ENCODE assay signal across 8 cellular contexts in genomic region chr7:120272261-120272895, GRCh38. TPM values are rescaled to one million over a fixed set of nuclear protein-coding genes. Genes with fewer than 3 reads are reported as not detected.
DNase-seq lines count a peak whose midpoint lies in the region; ATAC-seq and TF ChIP-seq lines count a peak whose summit lies in the region.

No MANE protein-coding gene starts in this region.

- H3K4me1 ChIP-seq in Loucy (ENCODE audit: insufficient read depth, low read length, poor library complexity, severe bottlenecking) (no peaks in the 10 kb centered on the region), mucosa of stomach (ENCODE audit: control insufficient read depth, insufficient read depth, low read length) (no peaks in the 10 kb centered on the region)

- H3K79me2 ChIP-seq in Loucy (ENCODE audit: insufficient read depth, low read length): no peaks in the 10 kb centered on the region

- no peak for DNase-seq in activated T-cell treated with anti-CD3 and anti-CD28 coated beads, Interleukin-2, amount 50 U/mL, for 72 hours
- DNase-seq in activated T-cell treated with anti-CD3 and anti-CD28 coated beads, Interleukin-2, amount 50 U/mL, for 24 hours: no peak
- DNase-seq in HCEC 1CT (peak; percentile 30), RWPE1 (ENCODE audit: low spot score) (peak; percentile 56), epithelial cell of prostate (ENCODE audit: low read depth, low spot score) (peak; percentile 0)

- H3K4me3 ChIP-seq in Loucy (ENCODE audit: low read length, poor library complexity, severe bottlenecking) (no peak overlapping the region), mucosa of stomach (ENCODE audit: low read length) (no peak overlapping the region)

- H3F3A ChIP-seq in Loucy (ENCODE audit: low read depth): no peaks in the 10 kb centered on the region

- CTCF ChIA-PET in RWPE1 (lab: Yijun Ruan, JAX): interaction anchor here (0.6 to 1.4 kb wide), 3 partner anchors 15 to 1999 kb away, joined by 4 to 5 read pairs (median 4); no protein-coding TSS in a partner anchor

- POLR2A ChIA-PET in RWPE1 (lab: Yijun Ruan, JAX; ENCODE audit: low non-redundant PET): no interaction called here

- TF ChIP-seq CTCF in Loucy (conservative IDR thresholded peaks at IDR 0.05; ENCODE audit: low read length) (peak; percentile 63), RWPE1 (conservative IDR thresholded peaks at IDR 0.05; ENCODE audit: low read depth) (peak; percentile 81)

- no peak overlapping the region for H3K4me2 ChIP-seq in Loucy (ENCODE audit: low read depth, low read length, poor library complexity, severe bottlenecking)

- H3K27ac Mint-ChIP-seq in activated T-cell treated with anti-CD3 and anti-CD28 coated beads, Interleukin-2, amount 50 U/mL, for 72 hours: no peak overlapping the region
- no peak overlapping the region for H3K27ac Mint-ChIP-seq in activated T-cell treated with anti-CD3 and anti-CD28 coated beads, Interleukin-2, amount 50 U/mL, for 24 hours

- H3K9ac ChIP-seq in Loucy (ENCODE audit: low read depth, low read length, poor library complexity, severe bottlenecking): no peak overlapping the region
- peak overlapping the region; percentile 20 for H3K9ac ChIP-seq in mucosa of stomach (ENCODE audit: low read length)

- peaks cover 0 to 5% of the 10 kb centered on the region in 2 donors for H3K9me3 Mint-ChIP-seq in activated T-cell treated with anti-CD3 and anti-CD28 coated beads, Interleukin-2, amount 50 U/mL, for 72 hours
- peaks cover 2% of the 10 kb centered on the region for H3K9me3 Mint-ChIP-seq in activated T-cell treated with anti-CD3 and anti-CD28 coated beads, Interleukin-2, amount 50 U/mL, for 24 hours

- no peak overlapping the region for H3K27ac ChIP-seq in RWPE1
- no peak overlapping the region for H3K27ac ChIP-seq in epithelial cell of prostate

- H3K36me3 ChIP-seq in Loucy (ENCODE audit: insufficient read depth, low read length) (no peaks in the 10 kb centered on the region), mucosa of stomach (ENCODE audit: control insufficient read depth, insufficient read depth, low read length) (no peaks in the 10 kb centered on the region)

- H3K36me3 Mint-ChIP-seq in activated T-cell treated with anti-CD3 and anti-CD28 coated beads, Interleukin-2, amount 50 U/mL, for 72 hours (ENCODE audit: insufficient read depth in 2 of 2): peaks cover 0 to 3% of the 10 kb centered on the region in 2 donors
- H3K36me3 Mint-ChIP-seq in activated T-cell treated with anti-CD3 and anti-CD28 coated beads, Interleukin-2, amount 50 U/mL, for 24 hours (ENCODE audit: low read depth): no peaks in the 10 kb centered on the region

- peaks cover 40% of the 10 kb centered on the region for H3K27me3 Mint-ChIP-seq in activated T-cell treated with anti-CD3 and anti-CD28 coated beads, Interleukin-2, amount 50 U/mL, for 72 hours (ENCODE audit: low read depth)
- peaks cover 38% of the 10 kb centered on the region for H3K27me3 Mint-ChIP-seq in activated T-cell treated with anti-CD3 and anti-CD28 coated beads, Interleukin-2, amount 50 U/mL, for 24 hours

- no peaks in the 10 kb centered on the region for H3K27me3 ChIP-seq in Loucy (ENCODE audit: insufficient read depth, low read length, poor library complexity, severe bottlenecking)
- peaks cover 16% of the 10 kb centered on the region for H3K27me3 ChIP-seq in mucosa of stomach (ENCODE audit: control insufficient read depth, insufficient read depth, low read length)

- ATAC-seq in activated T-cell treated with anti-CD3 and anti-CD28 coated beads, Interleukin-2, amount 50 U/mL, for 72 hours (replicated peaks in 1 of 2): no peak
- no peak for ATAC-seq in GM19455 (IDR thresholded peaks at IDR 0.05; ENCODE audit: unreplicated experiment)

- peak overlapping the region; percentile 55 to 68 for H3K4me3 Mint-ChIP-seq in activated T-cell treated with anti-CD3 and anti-CD28 coated beads, Interleukin-2, amount 50 U/mL, for 72 hours
- H3K4me3 Mint-ChIP-seq in activated T-cell treated with anti-CD3 and anti-CD28 coated beads, Interleukin-2, amount 50 U/mL, for 24 hours: no peak overlapping the region

- no peaks in the 10 kb centered on the region for H3K9me3 ChIP-seq in Loucy (ENCODE audit: insufficient read depth, low read depth, low read length)
- no peaks in the 10 kb centered on the region for H3K9me3 ChIP-seq in mucosa of stomach (ENCODE audit: control insufficient read depth, low read length)

- H3K9me2 ChIP-seq in Loucy (replicated peaks; ENCODE audit: low read depth, low read length): no peaks in the 10 kb centered on the region

- H4K20me1 ChIP-seq in Loucy (ENCODE audit: insufficient read depth, low read length, poor library complexity, severe bottlenecking): no peaks in the 10 kb centered on the region

- H2AFZ ChIP-seq in Loucy (ENCODE audit: low read length): no peak overlapping the region

- peaks cover 3% of the 10 kb centered on the region for H3K4me1 Mint-ChIP-seq in activated T-cell treated with anti-CD3 and anti-CD28 coated beads, Interleukin-2, amount 50 U/mL, for 72 hours (ENCODE audit: low read depth)
- peaks cover 8% of the 10 kb centered on the region for H3K4me1 Mint-ChIP-seq in activated T-cell treated with anti-CD3 and anti-CD28 coated beads, Interleukin-2, amount 50 U/mL, for 24 hours (ENCODE audit: low read depth)

RNA-seq across cellular contexts. Expression of gene KCND2, which starts 0.6 kb away (rescaled TPM):
- not detected for total RNA-seq in activated T-cell treated with anti-CD3 and anti-CD28 coated beads, Interleukin-2, amount 50 U/mL, for 72 hours

Comparison
In these comparisons a context has a peak if more than half of its experiments do, and no peak if none do; other contexts are left out.
1. DNase-seq: peak in HCEC 1CT (single experiment), RWPE1 (single experiment) and epithelial cell of prostate (single experiment); none in activated T-cell treated with anti-CD3 and anti-CD28 coated beads, Interleukin-2, amount 50 U/mL, for 72 hours (0 of 2) and activated T-cell treated with anti-CD3 and anti-CD28 coated beads, Interleukin-2, amount 50 U/mL, for 24 hours (single experiment).